In the genomic region with DNA sequence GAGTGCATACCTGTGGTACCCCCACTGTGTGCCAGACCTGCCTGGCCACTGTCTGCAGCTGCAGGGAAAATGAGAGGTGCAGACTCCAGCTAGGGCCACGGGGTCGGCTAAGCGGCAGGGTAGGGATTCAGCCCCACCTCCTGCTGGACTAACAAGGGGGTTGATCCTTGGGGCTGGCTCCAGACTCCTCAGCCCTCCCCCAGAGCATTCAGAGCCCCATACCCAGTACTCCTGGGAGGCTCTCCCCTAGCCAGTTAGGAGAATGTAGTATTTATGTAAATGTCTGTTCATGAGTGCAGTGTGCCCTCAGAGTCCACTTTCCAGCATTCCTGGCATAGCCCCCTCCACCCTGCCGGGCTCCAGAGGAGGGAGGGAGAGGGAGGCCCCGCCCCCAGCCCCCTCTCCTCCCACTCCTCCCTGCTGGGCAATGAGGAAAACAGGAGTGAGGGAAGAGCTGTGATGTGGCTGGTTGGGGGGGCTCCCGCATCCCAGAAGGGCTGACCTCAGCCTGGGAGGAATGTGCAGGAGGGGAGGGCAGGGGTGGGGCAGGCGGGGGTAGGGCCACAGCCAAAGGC, we compare ENCODE assay signal across 8 cellular contexts. TPM values are rescaled to one million over a fixed set of nuclear protein-coding genes. Genes with fewer than 3 reads are reported as not detected.
DNase-seq lines count a peak whose midpoint lies in the region; ATAC-seq, FAIRE-seq and TF ChIP-seq lines count a peak whose summit lies in the region.

No MANE protein-coding gene starts in this region.

- H3K9me3 ChIP-seq in kidney (ENCODE audit: control insufficient read depth in 1 of 2, low read length in 2 of 2) (no peaks in the 10 kb centered on the region), stomach (no peaks in the 10 kb centered on the region)

- peaks cover 0 to 6% (median 0%) of the 10 kb centered on the region in 3 donors for H3K27me3 ChIP-seq in stomach

- 9 to 31% (median 15%) methylated on average over 5 to 7 of the region's 7 CpGs for WGBS in stomach, 5 donors

- intact Hi-C loops in kidney (cut with DNase I), result no loop called here
- intact Hi-C loops in stomach (cut with DNase I; ENCODE audit: low total_unique reads), result no loop called here

- no peak overlapping the region for H3K4me3 ChIP-seq in kidney (ENCODE audit: low read length in 2 of 2)
- H3K4me3 ChIP-seq in stomach, result no peak overlapping the region

- no peak for FAIRE-seq in kidney (lab: Jason Lieb, UNC)
- FAIRE-seq in GM12891 (lab: Jason Lieb, UNC), result no peak

- H3K36me3 ChIP-seq in kidney (ENCODE audit: control insufficient read depth in 1 of 2, insufficient read depth in 2 of 2, low read length in 2 of 2) (no peaks in the 10 kb centered on the region), stomach (no peaks in the 10 kb centered on the region)

- TF ChIP-seq CTCF in kidney (IDR thresholded peaks at IDR 0.05; ENCODE audit: borderline replicate concordance, extremely low read depth, insufficient read depth) (no peak), stomach (IDR thresholded peaks at IDR 0.05) (no peak)

- H3K9ac ChIP-seq in kidney (ENCODE audit: low read length in 2 of 2), result peak overlapping the region; percentile 8 to 34

- no peak for TF ChIP-seq EP300 in stomach (IDR thresholded peaks at IDR 0.05)

- H3K27ac ChIP-seq in caudate nucleus (ENCODE audit: low read depth, low read length) (peak overlapping the region; percentile 100), kidney (ENCODE audit: low read depth in 2 of 2, low read length in 2 of 2) (peak overlapping the region; percentile 91 to 94), stomach (peak overlapping the region; percentile 88 to 98 (median 95))

- TF ChIP-seq POLR2A in stomach (IDR thresholded peaks at IDR 0.05) (no peak), GM12891 (IDR thresholded peaks at IDR 0.05; ENCODE audit: low read depth, low read length) (no peak)

- DNase-seq in HuH-7.5 (ENCODE audit: low spot score) (peak; percentile 96), caudate nucleus (lab: John Stamatoyannopoulos, UW) (peak in 56 of 61 donors; percentile 22 to 90 (median 74)), kidney (peak; percentile 97), stomach (peak; percentile 65), GM12891 (ENCODE audit: insufficient read length, low spot score) (no peak), SHP77 (lab: John Stamatoyannopoulos, UW) (no peak)
- no peak for DNase-seq in activated T-cell treated with anti-CD3 and anti-CD28 coated beads, Interleukin-2, amount 50 U/mL, for 1 hour

- ATAC-seq in HG02852 (IDR thresholded peaks at IDR 0.05; ENCODE audit: unreplicated experiment), result no peak

- peaks cover 28 to 56% of the 10 kb centered on the region in 2 donors for H3K4me1 ChIP-seq in kidney (ENCODE audit: control insufficient read depth in 1 of 2, insufficient read depth in 1 of 2, low read depth in 1 of 2, low read length in 2 of 2)
- peaks cover 65 to 89% (median 78%) of the 10 kb centered on the region in 4 donors for H3K4me1 ChIP-seq in stomach

TF ChIP-seq in GM12891, 5 proteins besides CTCF, POLR2A, EP300 and RAD21:
- TF ChIP-seq TAF1 (IDR thresholded peaks at IDR 0.05; ENCODE audit: low read depth, low read length) (no peak), PAX5 (IDR thresholded peaks at IDR 0.05; ENCODE audit: insufficient read depth, low read length, severe bottlenecking) (no peak), SPI1 (IDR thresholded peaks at IDR 0.05; ENCODE audit: low read depth, low read length) (no peak), POLR2AphosphoS5 (IDR thresholded peaks at IDR 0.05; ENCODE audit: low read depth, low read length) (no peak), POU2F2 (IDR thresholded peaks at IDR 0.05; ENCODE audit: low read depth, low read length) (no peak)

RNA-seq across cellular contexts. Expression of gene SEMA3B, which starts 4.5 kb away (rescaled TPM):
- total RNA-seq in kidney (96.1 TPM), stomach (100 to 1,000 TPM in 4 of 5 donors, 10 to 100 TPM in 1; 53.6 to 310 (median 129) TPM)
- polyA plus RNA-seq in kidney (ENCODE audit: insufficient read depth, low read depth, low replicate concordance) (99.9 TPM), stomach (10 to 100 TPM; 40.1 to 79.9 (median 42.0) TPM)
- 0.35 TPM for polyA plus RNA-seq in GM12891 (2012; ENCODE audit: low read depth, missing spikeins)

RNA-seq across cellular contexts. Expression of gene LSMEM2, which starts 14.4 kb away (rescaled TPM):
- total RNA-seq in kidney (0.22 TPM), stomach (not detected)
- polyA plus RNA-seq in kidney (ENCODE audit: insufficient read depth, low read depth, low replicate concordance) (0.62 TPM), stomach (under 1 TPM in 2 of 3 donors, not detected in 1; 0.31 to 0.58 TPM)
- polyA plus RNA-seq in GM12891 (2012; ENCODE audit: low read depth, missing spikeins), result not detected

RNA-seq across cellular contexts. Expression of gene IFRD2, which starts 27.8 kb away (rescaled TPM):
- total RNA-seq in kidney (78.1 TPM), stomach (100 to 1,000 TPM in 3 of 5 donors, 10 to 100 TPM in 2; 69.9 to 254 (median 193) TPM)
- polyA plus RNA-seq in kidney (ENCODE audit: insufficient read depth, low read depth, low replicate concordance) (54.1 TPM), stomach (100 to 1,000 TPM in 2 of 3 donors, 10 to 100 TPM in 1; 98.1 to 118 (median 108) TPM)
- 42.6 TPM for polyA plus RNA-seq in GM12891 (2012; ENCODE audit: low read depth, missing spikeins)

RNA-seq across cellular contexts. Expression of gene GNAI2, which starts 28.5 kb away (rescaled TPM):
- total RNA-seq in kidney (245 TPM), stomach (100 to 1,000 TPM in 2 of 5 donors, 10 to 100 TPM in 3; 73.7 to 211 (median 98.5) TPM)
- polyA plus RNA-seq in kidney (ENCODE audit: insufficient read depth, low read depth, low replicate concordance) (141 TPM), stomach (10 to 100 TPM; 61.1 to 73.5 (median 68.3) TPM)
- 177 TPM for polyA plus RNA-seq in GM12891 (2012; ENCODE audit: low read depth, missing spikeins)

RNA-seq across cellular contexts. Expression of gene HYAL3, which starts 34.7 kb away (rescaled TPM):
- total RNA-seq in kidney (2.0 TPM), stomach (1 to 10 TPM in 3 of 5 donors, not detected in 2; 1.3 to 3.9 (median 1.3) TPM)
- polyA plus RNA-seq in kidney (ENCODE audit: insufficient read depth, low read depth, low replicate concordance) (3.2 TPM), stomach (1 to 10 TPM; 5.0 to 7.9 (median 7.7) TPM)
- 2.3 TPM for polyA plus RNA-seq in GM12891 (2012; ENCODE audit: low read depth, missing spikeins)

Comparison
In these comparisons a context has a peak if more than half of its experiments do, and no peak if none do; other contexts are left out.
1. DNase-seq: peak in HuH-7.5 (single experiment), caudate nucleus (56 of 61), kidney (single experiment) and stomach (single experiment); none in GM12891 (single experiment), SHP77 (0 of 2) and activated T-cell treated with anti-CD3 and anti-CD28 coated beads, Interleukin-2, amount 50 U/mL, for 1 hour (single experiment).
2. Peak in every context shown above with its lines, with median percentiles within 50 percentile points of each other: H3K27ac ChIP-seq.